1 cellular context compared by ENCODE assay signal in the genomic region with DNA sequence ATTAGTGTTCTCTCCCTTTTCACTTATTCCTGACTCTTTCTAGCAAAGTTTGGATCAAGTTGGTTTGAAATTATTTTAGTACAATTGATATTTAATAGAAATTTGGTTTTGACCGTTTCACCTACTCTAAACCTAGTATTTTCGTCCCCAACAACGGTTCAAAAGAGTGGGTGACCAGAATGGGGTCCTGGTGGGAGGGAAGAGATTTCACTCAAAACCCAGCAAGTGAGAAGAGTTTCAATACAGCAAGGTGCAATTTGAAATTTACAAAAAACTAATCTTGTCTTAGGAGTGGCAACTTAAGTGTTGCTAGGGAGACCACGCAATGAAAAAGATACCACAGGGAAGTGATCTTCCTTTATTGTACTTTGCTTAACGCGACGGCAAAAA.
TF ChIP-seq lines count a peak whose summit lies in the region.

No MANE protein-coding gene starts in this region.

TF ChIP-seq in HCT116, 20 proteins besides CTCF, POLR2A, EP300 and RAD21 (continued from another document):
- TF ChIP-seq REST (IDR thresholded peaks at IDR 0.05; ENCODE audit: low read depth) (no peak), SP1 (IDR thresholded peaks at IDR 0.05; ENCODE audit: low read depth) (no peak), ZFX (IDR thresholded peaks at IDR 0.05) (no peak), FOSL1 (IDR thresholded peaks at IDR 0.05; ENCODE audit: low read depth) (no peak), JUND (IDR thresholded peaks at IDR 0.05) (no peak), EGR1 (IDR thresholded peaks at IDR 0.05; ENCODE audit: low read depth) (no peak), EZH2 (IDR thresholded peaks at IDR 0.05) (no peak; the same call in 1 of the 2 replicates), ELF1 (IDR thresholded peaks at IDR 0.05; ENCODE audit: borderline replicate concordance, low read depth) (no peak), CEBPB (IDR thresholded peaks at IDR 0.05; ENCODE audit: low read depth) (no peak)
- TF ChIP-seq, protein P1, sequence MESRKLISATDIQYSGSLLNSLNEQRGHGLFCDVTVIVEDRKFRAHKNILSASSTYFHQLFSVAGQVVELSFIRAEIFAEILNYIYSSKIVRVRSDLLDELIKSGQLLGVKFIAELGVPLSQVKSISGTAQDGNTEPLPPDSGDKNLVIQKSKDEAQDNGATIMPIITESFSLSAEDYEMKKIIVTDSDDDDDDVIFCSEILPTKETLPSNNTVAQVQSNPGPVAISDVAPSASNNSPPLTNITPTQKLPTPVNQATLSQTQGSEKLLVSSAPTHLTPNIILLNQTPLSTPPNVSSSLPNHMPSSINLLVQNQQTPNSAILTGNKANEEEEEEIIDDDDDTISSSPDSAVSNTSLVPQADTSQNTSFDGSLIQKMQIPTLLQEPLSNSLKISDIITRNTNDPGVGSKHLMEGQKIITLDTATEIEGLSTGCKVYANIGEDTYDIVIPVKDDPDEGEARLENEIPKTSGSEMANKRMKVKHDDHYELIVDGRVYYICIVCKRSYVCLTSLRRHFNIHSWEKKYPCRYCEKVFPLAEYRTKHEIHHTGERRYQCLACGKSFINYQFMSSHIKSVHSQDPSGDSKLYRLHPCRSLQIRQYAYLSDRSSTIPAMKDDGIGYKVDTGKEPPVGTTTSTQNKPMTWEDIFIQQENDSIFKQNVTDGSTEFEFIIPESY (IDR thresholded peaks at IDR 0.05; ENCODE audit: extremely low read depth, insufficient replicate concordance, low read length): no peak
